In the genomic region with DNA sequence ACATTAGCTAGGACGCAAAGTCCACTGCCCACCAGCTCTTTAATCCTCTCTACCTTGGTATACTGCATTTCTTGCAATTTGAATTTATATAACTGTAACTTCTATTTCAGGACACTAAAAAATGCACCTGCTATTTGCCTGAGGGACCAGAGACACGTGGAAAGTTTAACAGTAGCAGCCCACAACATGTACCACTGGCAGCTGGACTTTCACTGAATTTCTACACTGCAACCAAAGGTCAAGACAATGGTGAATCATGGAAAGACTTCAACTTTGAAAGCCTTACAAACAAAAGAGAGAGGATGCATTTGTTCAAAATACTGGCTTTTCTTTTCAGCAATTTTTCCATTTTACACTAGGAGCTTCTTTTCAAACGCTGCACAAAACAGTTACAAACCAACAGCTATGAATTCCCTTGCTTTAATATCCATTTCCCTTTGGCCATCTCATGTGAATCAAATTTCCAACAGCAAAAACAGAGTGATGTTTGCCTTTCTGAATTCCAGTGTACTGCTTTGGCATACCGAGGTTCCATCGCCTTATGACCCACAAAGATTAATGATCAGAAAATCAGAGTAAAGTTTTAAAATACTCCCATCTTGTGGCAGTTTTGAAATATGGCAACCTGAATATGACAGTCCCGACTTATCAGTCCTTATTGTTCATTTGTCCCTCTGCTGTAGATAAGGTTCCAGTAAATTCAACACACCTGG, we compare ENCODE assay signal across 9 cellular contexts. TPM values are rescaled to one million over a fixed set of nuclear protein-coding genes. Genes with fewer than 3 reads are reported as not detected.
DNase-seq lines count a peak whose midpoint lies in the region; ATAC-seq and TF ChIP-seq lines count a peak whose summit lies in the region.
"Had no signal": no experiment of that assay in that cellular context is flagged by ENCODE, and none has a peak within 500 bp of the region (broad histone marks: within the 10 kb centered on the region; RNA-seq: fewer than 3 reads in every experiment).

No MANE protein-coding gene starts in this region.

- peak; percentile 1 for DNase-seq in DMS79 treated with DMSO at 0.1 percent for 48 hours (lab: John Stamatoyannopoulos, UW)
- no peak for DNase-seq in DMS79 (lab: John Stamatoyannopoulos, UW)
- peak; percentile 1 to 44 for DNase-seq in NCI-H526 (lab: John Stamatoyannopoulos, UW)
- DNase-seq in breast epithelium (ENCODE audit: low spot score in 2 of 2) = no peak
- DNase-seq in kidney glomerular epithelial cell (lab: John Stamatoyannopoulos, UW) = peak; percentile 58
- no peak for DNase-seq in tibial nerve (ENCODE audit: low spot score in 2 of 2)

- WGBS in tibial nerve, 2 donors = 30 to 31% methylated on average over 6 of the region's 6 CpGs

- H3K4me1 ChIP-seq in breast epithelium (no peaks in the 10 kb centered on the region), tibial nerve (peaks cover 0 to 9% (median 0%) of the 10 kb centered on the region in 4 donors)
- H3K4me1 ChIP-seq: BLaER1 had no signal

- TF ChIP-seq CTCF in breast epithelium (IDR thresholded peaks at IDR 0.05) = peak; percentile 29 to 59 (median 32)
- peak; percentile 42 to 74 (median 48) for TF ChIP-seq CTCF in tibial nerve (IDR thresholded peaks at IDR 0.05)

- H3K9me3 ChIP-seq in breast epithelium = no peaks in the 10 kb centered on the region
- no peaks in the 10 kb centered on the region for H3K9me3 ChIP-seq in tibial nerve
- H3K9me3 ChIP-seq: BLaER1 had no signal

- no peak for TF ChIP-seq EP300 in tibial nerve (IDR thresholded peaks at IDR 0.05)

- H3K4me3 ChIP-seq in breast epithelium (no peak overlapping the region), tibial nerve (no peak overlapping the region)
- H3K4me3 ChIP-seq: BLaER1 had no signal

- ATAC-seq in HG02885 (IDR thresholded peaks at IDR 0.05; ENCODE audit: poor library complexity, unreplicated experiment) (peak; percentile 74), GM21381 (IDR thresholded peaks at IDR 0.05; ENCODE audit: unreplicated experiment) (no peak)

- intact Hi-C loops in breast epithelium (cut with DNase I; ENCODE audit: low total_unique reads) = no loop called here

- TF ChIP-seq POLR2A in breast epithelium (IDR thresholded peaks at IDR 0.05) = no peak
- TF ChIP-seq POLR2A in tibial nerve (IDR thresholded peaks at IDR 0.05) = no peak

- H3K36me3 ChIP-seq in breast epithelium (no peaks in the 10 kb centered on the region), tibial nerve (no peaks in the 10 kb centered on the region)
- H3K36me3 ChIP-seq: BLaER1 had no signal

- H3K27me3 ChIP-seq in breast epithelium (no peaks in the 10 kb centered on the region), tibial nerve (no peaks in the 10 kb centered on the region)
- H3K27me3 ChIP-seq: BLaER1 had no signal

- H3K27ac ChIP-seq in breast epithelium (no peak overlapping the region), tibial nerve (no peak overlapping the region)
- H3K27ac ChIP-seq: BLaER1 had no signal

RNA-seq across cellular contexts. Expression of a gene that starts 29.9 kb away (rescaled TPM):
- total RNA-seq in breast epithelium (10 to 100 TPM; 57.9 to 65.9 (median 65.3) TPM), tibial nerve (10 to 100 TPM; 31.8 to 66.4 (median 60.1) TPM)

RNA-seq across cellular contexts. Expression of a gene that starts 30.8 kb away (rescaled TPM):
- 10 to 100 TPM in 1 of 3 donors, 1 to 10 TPM in 2; 5.9 to 16.2 (median 7.2) TPM for total RNA-seq in breast epithelium
- 10 to 100 TPM in 1 of 4 donors, 1 to 10 TPM in 3; 4.4 to 10.2 (median 4.8) TPM for total RNA-seq in tibial nerve

Comparison
In these comparisons a context has a peak if more than half of its experiments do, and no peak if none do; other contexts are left out.
1. DNase-seq: peak in DMS79 treated with DMSO at 0.1 percent for 48 hours (single experiment), NCI-H526 (2 of 2) and kidney glomerular epithelial cell (single experiment); none in DMS79 (single experiment), breast epithelium (0 of 2) and tibial nerve (0 of 2).